ENCODE assay signal across 1 cellular context in the genomic region with DNA sequence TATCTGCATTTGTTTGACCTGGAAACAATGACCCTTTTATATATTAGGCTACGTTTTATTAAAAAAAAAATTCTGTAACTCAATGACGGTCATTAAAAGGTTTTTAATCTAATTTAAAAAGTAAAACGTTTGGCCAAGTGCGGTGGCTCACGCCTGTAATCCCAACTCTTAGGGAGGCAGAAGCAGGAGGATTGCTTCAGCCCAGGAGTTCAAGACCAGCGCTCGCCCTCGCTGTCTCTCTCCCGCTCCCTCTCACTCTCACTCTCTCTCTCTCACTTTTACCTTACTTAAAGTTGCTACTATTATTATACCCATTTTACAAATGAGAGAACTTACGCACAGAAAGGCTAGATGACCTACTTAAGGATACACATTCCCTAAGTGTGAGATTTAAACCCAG.
TF ChIP-seq lines count a peak whose summit lies in the region.

No MANE protein-coding gene starts in this region.

TF ChIP-seq in H1, 55 proteins besides CTCF, POLR2A, EP300 and RAD21:
- TF ChIP-seq POU5F1 (IDR thresholded peaks at IDR 0.05; ENCODE audit: low read depth, low read length) (no peak), EZH2 (IDR thresholded peaks at IDR 0.05; ENCODE audit: low read depth, low read length, severe bottlenecking) (no peak), CEBPB (IDR thresholded peaks at IDR 0.05; ENCODE audit: low read depth, low read length) (no peak), RXRA (IDR thresholded peaks at IDR 0.05; ENCODE audit: insufficient read depth, low read depth, low read length) (no peak), KDM1A (IDR thresholded peaks at IDR 0.05; ENCODE audit: borderline replicate concordance, low read length) (no peak), CHD2 (IDR thresholded peaks at IDR 0.05; ENCODE audit: low read length) (no peak), ZNF274 (IDR thresholded peaks at IDR 0.05; ENCODE audit: borderline replicate concordance, extremely low read depth, low read length) (no peak), SP4 (IDR thresholded peaks at IDR 0.05; ENCODE audit: low read length) (no peak), SP2 (IDR thresholded peaks at IDR 0.05; ENCODE audit: low read length) (no peak), KDM4A (IDR thresholded peaks at IDR 0.05; ENCODE audit: low read depth, low read length, severe bottlenecking) (no peak), SIRT6 (IDR thresholded peaks at IDR 0.05; ENCODE audit: low read length) (no peak), GTF2F1 (IDR thresholded peaks at IDR 0.05; ENCODE audit: borderline replicate concordance, low read depth, low read length) (no peak), HDAC2 (IDR thresholded peaks at IDR 0.05; ENCODE audit: borderline replicate concordance in 1 of 2, low read depth in 2 of 2, low read length in 2 of 2) (no peak), TEAD4 (IDR thresholded peaks at IDR 0.05; ENCODE audit: low read depth, low read length) (no peak), SP1 (IDR thresholded peaks at IDR 0.05; ENCODE audit: low read depth, low read length) (no peak), SAP30 (IDR thresholded peaks at IDR 0.05; ENCODE audit: insufficient read depth, insufficient replicate concordance, low read length) (no peak)
- TF ChIP-seq, protein P1, sequence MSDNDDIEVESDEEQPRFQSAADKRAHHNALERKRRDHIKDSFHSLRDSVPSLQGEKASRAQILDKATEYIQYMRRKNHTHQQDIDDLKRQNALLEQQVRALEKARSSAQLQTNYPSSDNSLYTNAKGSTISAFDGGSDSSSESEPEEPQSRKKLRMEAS (IDR thresholded peaks at IDR 0.05), result no peak
- TF ChIP-seq, protein P2, sequence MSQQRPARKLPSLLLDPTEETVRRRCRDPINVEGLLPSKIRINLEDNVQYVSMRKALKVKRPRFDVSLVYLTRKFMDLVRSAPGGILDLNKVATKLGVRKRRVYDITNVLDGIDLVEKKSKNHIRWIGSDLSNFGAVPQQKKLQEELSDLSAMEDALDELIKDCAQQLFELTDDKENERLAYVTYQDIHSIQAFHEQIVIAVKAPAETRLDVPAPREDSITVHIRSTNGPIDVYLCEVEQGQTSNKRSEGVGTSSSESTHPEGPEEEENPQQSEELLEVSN (IDR thresholded peaks at IDR 0.05), result no peak
